Comparison of ENCODE assay signal across 15 cellular contexts in genomic region chr15:83077487-83078230, GRCh38.
"Had no signal": no experiment of that assay in that cellular context is flagged by ENCODE, and none has a peak within 500 bp of the region (broad histone marks: within the 10 kb centered on the region; RNA-seq: fewer than 3 reads in every experiment).

No MANE protein-coding gene starts in this region.

- H3K4me1 ChIP-seq: lower lobe of right lung, testis had no signal

- ATAC-seq: activated CD8-positive, alpha-beta T cell treated with anti-CD3 and anti-CD28 coated beads for 36 hours; lower lobe of right lung had no signal

- H3K4me3 ChIP-seq: coronary artery, lower lobe of right lung, skin epidermis, testis had no signal

- FAIRE-seq: frontal cortex had no signal

- H3K27me3 ChIP-seq: testis had no signal

- H3K27ac ChIP-seq: coronary artery, lower lobe of right lung, skin epidermis, testis had no signal

- H3K36me3 ChIP-seq: lower lobe of right lung had no signal

- DNase-seq: activated CD4-positive, alpha-beta T cell treated with anti-CD3 and anti-CD28 coated beads, Interleukin-2, amount 10 ng/mL, durations not matched to agents 24 days and 14 days; activated CD4-positive, CD25-positive, alpha-beta regulatory T cell; activated CD8-positive, alpha-beta T cell treated with anti-CD3 and anti-CD28 coated beads for 36 hours; activated naive CD4-positive, alpha-beta T cell treated with anti-CD3 and anti-CD28 coated beads for 36 hours; activated T-cell treated with anti-CD3 and anti-CD28 coated beads, Interleukin-2, amount 50 U/mL, for 1 hour; aorta; lower lobe of right lung; nephron progenitor cell; occipital lobe; posterior cingulate gyrus; retina; testis had no signal

- H3K9me3 ChIP-seq: testis had no signal
